Comparison of ENCODE assay signal across 8 cellular contexts in genomic region chr12:57522887-57523705, GRCh38. TPM values are rescaled to one million over a fixed set of nuclear protein-coding genes. Genes with fewer than 3 reads are reported as not detected.
A peak's percentile ranks its signal among the peaks of the same experiment; 100 is the strongest.
DNase-seq lines count a peak whose midpoint lies in the region; ATAC-seq, FAIRE-seq and TF ChIP-seq lines count a peak whose summit lies in the region.

No MANE protein-coding gene starts in this region.

- DNase-seq in SIG-M5 treated with dmso at 0.1 percent for 504 hours (lab: John Stamatoyannopoulos, UW; ENCODE audit: unreplicated experiment) (peak; percentile 90), SIG-M5 (lab: John Stamatoyannopoulos, UW) (no peak), Peyer's patch (peak in 2 of 3 donors; percentile 54 to 77), amniotic epithelial cell (ENCODE audit: low read depth) (peak; percentile 70), right atrium auricular region (ENCODE audit: low spot score) (no peak), psoas muscle (peak; percentile 54 to 80), urothelium cell line (ENCODE audit: low spot score) (no peak), GM19238 (ENCODE audit: insufficient read length, low spot score) (no peak)

- intact Hi-C loops in psoas muscle (cut with DNase I): loop anchor here in 1 of 2 donors (5.0 kb wide), 1 partner anchor 36 kb away; the partner anchor contains the start of gene MARS1

- peak in 1 of 2 donors; percentile 51 for TF ChIP-seq POLR2A in Peyer's patch (IDR thresholded peaks at IDR 0.05)

- H3K9me3 ChIP-seq in Peyer's patch (no peaks in the 10 kb centered on the region), right atrium auricular region (no peaks in the 10 kb centered on the region), psoas muscle (no peaks in the 10 kb centered on the region)

- H3K36me3 ChIP-seq in Peyer's patch (peaks cover 0 to 31% (median 0%) of the 10 kb centered on the region in 3 donors), right atrium auricular region (peaks cover 42% of the 10 kb centered on the region), psoas muscle (ENCODE audit: insufficient read depth in 1 of 2, low read depth in 1 of 2) (peaks cover 0 to 42% of the 10 kb centered on the region in 2 donors)

- ATAC-seq in psoas muscle: peak in 1 of 4 donors; percentile 0

- H3K4me3 ChIP-seq in Peyer's patch (peak overlapping the region; percentile 76 to 83 (median 80)), right atrium auricular region (peak overlapping the region; percentile 93 to 97), psoas muscle (peak overlapping the region; percentile 96)

- no peak for FAIRE-seq in urothelium cell line (lab: Jason Lieb, UNC)

- peak in 2 of 6 experiments; percentile 10 to 13 for TF ChIP-seq CTCF in Peyer's patch (IDR thresholded peaks at IDR 0.05)
- TF ChIP-seq CTCF in right atrium auricular region (IDR thresholded peaks at IDR 0.05): no peak
- no peak for TF ChIP-seq CTCF in psoas muscle (IDR thresholded peaks at IDR 0.05)

- H3K4me1 ChIP-seq in Peyer's patch: peaks cover 4 to 55% (median 29%) of the 10 kb centered on the region in 4 donors
- H3K4me1 ChIP-seq in right atrium auricular region: peaks cover 0 to 62% of the 10 kb centered on the region in 2 donors
- H3K4me1 ChIP-seq in psoas muscle: peaks cover 38% of the 10 kb centered on the region

- 0 to 2% (median 1%) methylated on average over 14 to 38 of the region's 38 CpGs for WGBS in psoas muscle, 3 donors

- H3K27ac ChIP-seq in Peyer's patch: peak overlapping the region; percentile 90 to 98 (median 96)
- H3K27ac ChIP-seq in right atrium auricular region: peak overlapping the region; percentile 97 to 100
- peak overlapping the region; percentile 100 for H3K27ac ChIP-seq in psoas muscle

- H3K27me3 ChIP-seq in Peyer's patch: no peaks in the 10 kb centered on the region
- H3K27me3 ChIP-seq in right atrium auricular region: no peaks in the 10 kb centered on the region
- H3K27me3 ChIP-seq in psoas muscle (ENCODE audit: insufficient read depth in 3 of 3, low read length in 2 of 3): no peaks in the 10 kb centered on the region

RNA-seq across cellular contexts. Expression of gene MBD6, which starts 0.5 kb away (rescaled TPM):
- 100 to 1,000 TPM in 1 of 4 donors, 10 to 100 TPM in 3; 38.0 to 144 (median 71.5) TPM for total RNA-seq in Peyer's patch
- total RNA-seq in right atrium auricular region: 10 to 100 TPM; 12.5 to 14.4 TPM
- total RNA-seq in psoas muscle: 10 to 100 TPM; 29.5 to 52.9 (median 39.5) TPM
- polyA plus RNA-seq in psoas muscle: 10 to 100 TPM; 11.6 to 18.4 (median 17.5) TPM

RNA-seq across cellular contexts. Expression of gene DDIT3, which starts 2.8 kb away (rescaled TPM):
- total RNA-seq in Peyer's patch (10 to 100 TPM in 3 of 4 donors, 1 to 10 TPM in 1; 9.1 to 44.6 (median 24.0) TPM), right atrium auricular region (10 to 100 TPM; 19.8 to 25.0 TPM), psoas muscle (10 to 100 TPM; 11.1 to 59.5 (median 19.6) TPM)
- 100 to 1,000 TPM in 1 of 3 donors, 10 to 100 TPM in 2; 62.5 to 224 (median 68.9) TPM for polyA plus RNA-seq in psoas muscle

RNA-seq across cellular contexts. Expression of gene DCTN2, which starts 23.9 kb away (rescaled TPM):
- total RNA-seq in Peyer's patch (100 to 1,000 TPM; 161 to 326 (median 229) TPM), right atrium auricular region (100 to 1,000 TPM; 109 to 114 TPM), psoas muscle (100 to 1,000 TPM in 2 of 4 donors, 10 to 100 TPM in 2; 91.0 to 128 (median 103) TPM)
- polyA plus RNA-seq in psoas muscle: 100 to 1,000 TPM; 107 to 165 (median 123) TPM

RNA-seq across cellular contexts. Expression of gene KIF5A, which starts 26.7 kb away (rescaled TPM):
- total RNA-seq in Peyer's patch (1 to 10 TPM in 2 of 4 donors, under 1 TPM in 2; 0.35 to 2.5 (median 1.4) TPM), right atrium auricular region (under 1 TPM; 0.11 to 0.12 TPM), psoas muscle (under 1 TPM in 3 of 4 donors, not detected in 1; 0.04 to 0.21 (median 0.14) TPM)
- under 1 TPM; 0.01 to 0.18 (median 0.04) TPM for polyA plus RNA-seq in psoas muscle

RNA-seq across cellular contexts. Expression of gene MARS1, which starts 35.2 kb away (rescaled TPM):
- total RNA-seq in Peyer's patch (10 to 100 TPM; 40.6 to 97.4 (median 63.5) TPM), right atrium auricular region (10 to 100 TPM; 36.9 to 41.0 TPM), psoas muscle (10 to 100 TPM; 68.6 to 88.0 (median 83.7) TPM)
- polyA plus RNA-seq in psoas muscle: 10 to 100 TPM; 41.2 to 97.4 (median 77.7) TPM

Comparison
In these comparisons a context has a peak if more than half of its experiments do, and no peak if none do; other contexts are left out.
1. DNase-seq: peak in SIG-M5 treated with dmso at 0.1 percent for 504 hours (single experiment), Peyer's patch (2 of 3), amniotic epithelial cell (single experiment) and psoas muscle (2 of 2); none in SIG-M5 (single experiment), right atrium auricular region (single experiment), urothelium cell line (single experiment) and GM19238 (single experiment).
2. Peak in every context shown above with its lines, with median percentiles within 50 percentile points of each other: H3K27ac ChIP-seq and H3K4me3 ChIP-seq.